In genomic region chr4:41873380-41874295, GRCh38 we compare ENCODE assay signal across 19 cellular contexts.
DNase-seq lines count a peak whose midpoint lies in the region; ATAC-seq and TF ChIP-seq lines count a peak whose summit lies in the region.
"Had no signal": no experiment of that assay in that cellular context is flagged by ENCODE, and none has a peak within 500 bp of the region (broad histone marks: within the 10 kb centered on the region; RNA-seq: fewer than 3 reads in every experiment).

No MANE protein-coding gene starts in this region.

- no peaks in the 10 kb centered on the region for H3K9me3 Mint-ChIP-seq in WTC11
- H3K9me3 Mint-ChIP-seq: HFFc6, mesothelial cell of epicardium had no signal

- ATAC-seq in WTC11 (peak; percentile 72), HG02938 (IDR thresholded peaks at IDR 0.05; ENCODE audit: unreplicated experiment) (no peak), HG03432 (IDR thresholded peaks at IDR 0.05; ENCODE audit: unreplicated experiment) (no peak)

- no peaks in the 10 kb centered on the region for H3K36me3 Mint-ChIP-seq in WTC11
- H3K36me3 Mint-ChIP-seq: CD4-positive, alpha-beta memory T cell; mesothelial cell of epicardium had no signal

- peak overlapping the region; percentile 2; the same call in 1 of the 2 replicates for H3K4me3 ChIP-seq in H7 (ENCODE audit: insufficient read depth, low read depth, low read length)
- peak overlapping the region; percentile 40; the same call in 1 of the 2 replicates for H3K4me3 ChIP-seq in iPS-18c (ENCODE audit: insufficient read depth, low read depth, low read length)

- CTCF ChIA-PET in WTC11 (lab: Charles Lee): interaction anchor here (0.7 to 1.4 kb wide), 3 partner anchors 10 to 125 kb away, joined by 3 to 4 read pairs (median 3); partner anchors contain the start of gene PHOX2B

- H3K27ac Mint-ChIP-seq in WTC11: no peak overlapping the region
- H3K27ac Mint-ChIP-seq: CD4-positive, alpha-beta memory T cell; HFFc6; mesothelial cell of epicardium had no signal

- H3K36me3 ChIP-seq in H7 (replicated peaks; ENCODE audit: control insufficient read depth, insufficient read depth, low read length): no peaks in the 10 kb centered on the region

- peaks cover 42% of the 10 kb centered on the region for H3K4me1 Mint-ChIP-seq in WTC11

- DNase-seq in H7 (peak; percentile 76), WTC11 (ENCODE audit: low spot score) (peak; percentile 57), posterior vena cava (ENCODE audit: low spot score) (peak; percentile 59), activated gamma-delta T cell treated with Interleukin-2 at 50 U/mL for 16 hours (no peak), GDM1 (lab: John Stamatoyannopoulos, UW) (no peak)
- DNase-seq: CD4-positive, alpha-beta memory T cell; cerebellar nuclear complex; DMS153; effector memory CD4-positive, alpha-beta T cell; HFFc6; kidney glomerular epithelial cell; NCI-H1105 treated with DMSO at 0.1 percent for 48 hours; NCI-H69; Right ventricle myocardium superior; T-helper 1 cell had no signal

- H3K4me3 Mint-ChIP-seq in WTC11: peak overlapping the region; percentile 62
- H3K4me3 Mint-ChIP-seq: HFFc6, mesothelial cell of epicardium had no signal

- no peak for TF ChIP-seq CTCF in WTC11 (IDR thresholded peaks at IDR 0.05)

- intact Hi-C loops in posterior vena cava (cut with DNase I): no loop called here

- POLR2A ChIA-PET in WTC11 (lab: Charles Lee): no interaction called here

- peaks cover 99% of the 10 kb centered on the region for H3K27me3 ChIP-seq in H7 (ENCODE audit: control insufficient read depth, insufficient read depth, low read length)

- peaks cover 5% of the 10 kb centered on the region for H3K9me3 ChIP-seq in iPS-18c (ENCODE audit: control insufficient read depth, insufficient read depth, low read length)

- peaks cover 99% of the 10 kb centered on the region for H3K27me3 Mint-ChIP-seq in WTC11 (ENCODE audit: low read depth)

TF ChIP-seq in WTC11, 78 proteins besides CTCF, POLR2A, EP300 and RAD21:
- TF ChIP-seq TP53 (CRISPR knock-in tag; IDR thresholded peaks at IDR 0.05) (no peak), SMAD4 (CRISPR knock-in tag; IDR thresholded peaks at IDR 0.05) (no peak), MAX (CRISPR knock-in tag; IDR thresholded peaks at IDR 0.05) (no peak), KAT7 (CRISPR knock-in tag; IDR thresholded peaks at IDR 0.05; ENCODE audit: borderline replicate concordance) (no peak), E2F5 (CRISPR knock-in tag; IDR thresholded peaks at IDR 0.05) (no peak), FOXP4 (CRISPR knock-in tag; IDR thresholded peaks at IDR 0.05) (no peak), ZNF396 (CRISPR knock-in tag; IDR thresholded peaks at IDR 0.05; ENCODE audit: borderline replicate concordance) (no peak), ATF2 (CRISPR knock-in tag; IDR thresholded peaks at IDR 0.05; ENCODE audit: borderline replicate concordance, low read depth) (no peak), RORB (CRISPR knock-in tag; IDR thresholded peaks at IDR 0.05) (no peak), HMGA2 (CRISPR knock-in tag; IDR thresholded peaks at IDR 0.05) (no peak), MYBL2 (CRISPR knock-in tag; IDR thresholded peaks at IDR 0.05) (no peak), ETV6 (CRISPR knock-in tag; IDR thresholded peaks at IDR 0.05) (no peak), ATF3 (CRISPR knock-in tag; conservative IDR thresholded peaks at IDR 0.05) (no peak), STAT6 (CRISPR knock-in tag; conservative IDR thresholded peaks at IDR 0.05; ENCODE audit: low read depth) (no peak), ZSCAN18 (CRISPR knock-in tag; IDR thresholded peaks at IDR 0.05) (no peak), PREB (CRISPR knock-in tag; IDR thresholded peaks at IDR 0.05; ENCODE audit: borderline replicate concordance) (no peak), CBFB (CRISPR knock-in tag; IDR thresholded peaks at IDR 0.05; ENCODE audit: low read depth) (no peak)

Comparison
In these comparisons a context has a peak if more than half of its experiments do, and no peak if none do; other contexts are left out.
1. DNase-seq: peak in H7 (single experiment), WTC11 (single experiment) and posterior vena cava (single experiment); none in activated gamma-delta T cell treated with Interleukin-2 at 50 U/mL for 16 hours (single experiment) and GDM1 (single experiment).